ENCODE assay signal across 16 cellular contexts in genomic region chr11:45556851-45557707, GRCh38.
DNase-seq lines count a peak whose midpoint lies in the region; ATAC-seq, FAIRE-seq and TF ChIP-seq lines count a peak whose summit lies in the region.
"Had no signal": no experiment of that assay in that cellular context is flagged by ENCODE, and none has a peak within 500 bp of the region (broad histone marks: within the 10 kb centered on the region; RNA-seq: fewer than 3 reads in every experiment).

No MANE protein-coding gene starts in this region.

- 27% methylated on average over 3 of the region's 10 CpGs; no CpG with 5 or more reads in 1 of the 2 experiments for WGBS in IMR-90 (ENCODE audit: extremely low coverage in 2 of 2, insufficient read length in 1 of 2), 2 experiments
- 46% methylated on average over 7 of the region's 10 CpGs for WGBS in mesenchymal stem cell

- H3K27ac ChIP-seq in IMR-90 (ENCODE audit: insufficient read depth, low read length): no peak overlapping the region
- no peak overlapping the region for H3K27ac ChIP-seq in mesenchymal stem cell (ENCODE audit: low read length, poor library complexity, severe bottlenecking)
- H3K27ac ChIP-seq: dorsolateral prefrontal cortex had no signal

- H3K27me3 ChIP-seq in Caco-2 (replicated peaks; ENCODE audit: control insufficient read depth, insufficient read depth, low read length) (no peaks in the 10 kb centered on the region; the same call in 1 of the 2 replicates), IMR-90 (ENCODE audit: control insufficient read depth, insufficient read depth, low read length) (no peaks in the 10 kb centered on the region; the same call in 1 of the 2 replicates), bronchial epithelial cell (ENCODE audit: control insufficient read depth, insufficient read depth, low read length) (no peaks in the 10 kb centered on the region), mesenchymal stem cell (ENCODE audit: control insufficient read depth in 1 of 2, insufficient read depth in 1 of 2, low read length in 2 of 2) (peaks cover 0 to 21% of the 10 kb centered on the region in 2 experiments)
- H3K27me3 ChIP-seq: dorsolateral prefrontal cortex had no signal

- H4K8ac ChIP-seq in IMR-90 (ENCODE audit: low read depth in 2 of 2, low read length in 2 of 2) (no peak overlapping the region), mesenchymal stem cell (ENCODE audit: low read length) (no peak overlapping the region)

- H3K4me2 ChIP-seq in IMR-90 (ENCODE audit: low read depth, low read length) (no peak overlapping the region), mesenchymal stem cell (ENCODE audit: low read length, poor library complexity, severe bottlenecking) (no peak overlapping the region)

- H3K18ac ChIP-seq in IMR-90 (ENCODE audit: low read depth, low read length): no peak overlapping the region
- no peak overlapping the region for H3K18ac ChIP-seq in mesenchymal stem cell (ENCODE audit: low read depth in 1 of 2, low read length in 2 of 2)

- H2BK120ac ChIP-seq in IMR-90 (ENCODE audit: low read depth, low read length) (no peak overlapping the region), mesenchymal stem cell (ENCODE audit: low read depth, low read length) (no peak overlapping the region)

- no peak overlapping the region for H2BK5ac ChIP-seq in IMR-90 (ENCODE audit: low read depth, low read length, poor library complexity, severe bottlenecking)
- no peak overlapping the region for H2BK5ac ChIP-seq in mesenchymal stem cell (ENCODE audit: low read depth, low read length, poor library complexity, severe bottlenecking)

- H4K5ac ChIP-seq in IMR-90 (ENCODE audit: low read depth, low read length): no peak overlapping the region

- dilution Hi-C loops in IMR-90 (cut with HindIII; ENCODE audit: low sequenced_read_pairs, unreplicated experiment): no loop called here

- H4K91ac ChIP-seq in IMR-90 (ENCODE audit: insufficient read depth, low read depth, low read length) (no peak overlapping the region), mesenchymal stem cell (ENCODE audit: low read length) (no peak overlapping the region)

- no peak overlapping the region for H2BK15ac ChIP-seq in IMR-90 (ENCODE audit: low read depth, low read length)
- no peak overlapping the region for H2BK15ac ChIP-seq in mesenchymal stem cell (ENCODE audit: low read depth, poor library complexity, severe bottlenecking)

- no peaks in the 10 kb centered on the region; the same call in 1 of the 2 replicates for H3K36me3 ChIP-seq in Caco-2 (ENCODE audit: control insufficient read depth, insufficient read depth, low read length)
- no peaks in the 10 kb centered on the region for H3K36me3 ChIP-seq in IMR-90 (ENCODE audit: control insufficient read depth, insufficient read depth, low read length)
- H3K36me3 ChIP-seq in bronchial epithelial cell (ENCODE audit: control insufficient read depth, insufficient read depth, low read length): no peaks in the 10 kb centered on the region
- no peaks in the 10 kb centered on the region for H3K36me3 ChIP-seq in mesenchymal stem cell (ENCODE audit: control insufficient read depth in 1 of 2, insufficient read depth in 2 of 2, low read depth in 1 of 2, low read length in 2 of 2)

- CTCF ChIA-PET in Caco-2 (lab: Charles Lee): no interaction called here
- CTCF ChIA-PET in IMR-90 (lab: Yijun Ruan, JAX): no interaction called here

- H3K4ac ChIP-seq in IMR-90 (ENCODE audit: low read depth, low read length) (no peak overlapping the region), mesenchymal stem cell (ENCODE audit: low read depth in 1 of 2, low read length in 2 of 2) (no peak overlapping the region)

- in situ Hi-C loops in IMR-90 (cut with MboI; ENCODE audit: low sequenced_read_pairs): no loop called here

- ATAC-seq in IMR-90 (ENCODE audit: low read depth) (no peak), HG02610 (IDR thresholded peaks at IDR 0.05; ENCODE audit: unreplicated experiment) (no peak)
- ATAC-seq in stimulated activated naive CD8-positive, alpha-beta T cell treated with anti-CD3 and anti-CD28 coated beads, Interleukin-15, Interleukin-2, amounts not matched to agents 100 U/mL and 50 U/mL, for 24 hours: no peak
- ATAC-seq: activated T-helper 17 cell treated with anti-CD3 and anti-CD28 coated beads, Interleukin-2, amount 50 U/mL, for 72 hours; SK-N-SH treated with all-trans-retinoic acid at 6 μM for 48 hours had no signal

- H3K79me1 ChIP-seq in IMR-90 (ENCODE audit: low read depth in 1 of 2, low read length in 2 of 2) (no peaks in the 10 kb centered on the region), mesenchymal stem cell (replicated peaks; ENCODE audit: low read length, poor library complexity, severe bottlenecking) (no peaks in the 10 kb centered on the region)

- FAIRE-seq in bronchial epithelial cell (lab: Jason Lieb, UNC): no peak

- no peaks in the 10 kb centered on the region; the same call in 1 of the 2 replicates for H4K20me1 ChIP-seq in IMR-90 (ENCODE audit: insufficient read depth, low read length)

- H3K9me1 ChIP-seq in IMR-90 (ENCODE audit: insufficient read depth, low read length): no peaks in the 10 kb centered on the region

- BruUV-seq in Caco-2 (replicated peaks; lab: Mats Ljungman, UMichigan) (no TSS peak), IMR-90 (replicated peaks; lab: Mats Ljungman, UMichigan) (no TSS peak)

- peaks cover 21% of the 10 kb centered on the region for H3K27me3 Mint-ChIP-seq in Caco-2 (ENCODE audit: insufficient read depth, unreplicated experiment)

- POLR2A ChIA-PET in Caco-2 (lab: Charles Lee) (no interaction called here), IMR-90 (lab: Charles Lee; ENCODE audit: unreplicated experiment) (no interaction called here)

- H3K9me3 ChIP-seq in Caco-2 (no peaks in the 10 kb centered on the region), IMR-90 (ENCODE audit: control insufficient read depth, insufficient read depth, low read length) (no peaks in the 10 kb centered on the region), mesenchymal stem cell (ENCODE audit: control insufficient read depth, low read length) (peaks cover 16% of the 10 kb centered on the region)

- H3K14ac ChIP-seq in IMR-90 (replicated peaks; ENCODE audit: low read depth, low read length) (no peak overlapping the region), mesenchymal stem cell (ENCODE audit: low read length in 2 of 2) (peak overlapping the region in 1 of 2 experiments; percentile 29)

- no peak overlapping the region for H2AK9ac ChIP-seq in IMR-90 (replicated peaks; ENCODE audit: low read depth, low read length, poor library complexity)

- H3K23ac ChIP-seq in IMR-90 (ENCODE audit: low read depth, low read length): no peak overlapping the region
- H3K23ac ChIP-seq in mesenchymal stem cell (ENCODE audit: low read length in 2 of 2): no peak overlapping the region

- H3K27ac Mint-ChIP-seq in Caco-2 (ENCODE audit: unreplicated experiment): peak overlapping the region; percentile 27
- H3K27ac Mint-ChIP-seq: activated T-helper 17 cell treated with anti-CD3 and anti-CD28 coated beads, Interleukin-2, amount 50 U/mL, for 72 hours; HFFc6; mesothelial cell of epicardium had no signal

- H3K36me3 Mint-ChIP-seq in Caco-2 (ENCODE audit: insufficient read depth, unreplicated experiment): no peaks in the 10 kb centered on the region
- H3K36me3 Mint-ChIP-seq: mesothelial cell of epicardium had no signal

- no peak overlapping the region for H3K56ac ChIP-seq in IMR-90 (ENCODE audit: extremely low read depth, insufficient read depth, low read length)

- no peak for TF ChIP-seq RAD21 in IMR-90 (IDR thresholded peaks at IDR 0.05; ENCODE audit: low read length)

- H3K4me3 Mint-ChIP-seq in Caco-2 (ENCODE audit: unreplicated experiment): no peak overlapping the region
- H3K4me3 Mint-ChIP-seq: activated T-helper 17 cell treated with anti-CD3 and anti-CD28 coated beads, Interleukin-2, amount 50 U/mL, for 72 hours; HFFc6; mesothelial cell of epicardium had no signal

- no peak overlapping the region for H2AK5ac ChIP-seq in IMR-90 (ENCODE audit: low read depth, low read length)
- no peak overlapping the region for H2AK5ac ChIP-seq in mesenchymal stem cell (ENCODE audit: low read length, severe bottlenecking)

- H3K9me3 Mint-ChIP-seq in Caco-2 (ENCODE audit: unreplicated experiment): no peaks in the 10 kb centered on the region
- H3K9me3 Mint-ChIP-seq: activated T-helper 17 cell treated with anti-CD3 and anti-CD28 coated beads, Interleukin-2, amount 50 U/mL, for 72 hours; HFFc6; mesothelial cell of epicardium had no signal

- TF ChIP-seq CTCF in Caco-2 (IDR thresholded peaks at IDR 0.05; ENCODE audit: insufficient read depth in 1 of 2, low read depth in 1 of 2, low read length in 1 of 2, severe bottlenecking in 1 of 2, unreplicated experiment in 1 of 2) (no peak), IMR-90 (conservative IDR thresholded peaks at IDR 0.05; ENCODE audit: low read depth, low read length) (no peak), bronchial epithelial cell (IDR thresholded peaks at IDR 0.05; ENCODE audit: insufficient read depth, low read length, severe bottlenecking) (no peak)

- peaks cover 9% of the 10 kb centered on the region for H3K4me1 Mint-ChIP-seq in Caco-2 (ENCODE audit: low read depth, unreplicated experiment)
- H3K4me1 Mint-ChIP-seq: activated T-helper 17 cell treated with anti-CD3 and anti-CD28 coated beads, Interleukin-2, amount 50 U/mL, for 72 hours had no signal

- H2BK12ac ChIP-seq in mesenchymal stem cell (ENCODE audit: low read length in 2 of 2): no peak overlapping the region

- H3K4me3 ChIP-seq in Caco-2 (ENCODE audit: low read depth, low read length) (no peak overlapping the region), IMR-90 (ENCODE audit: insufficient read depth, low read depth, low read length) (no peak overlapping the region), bronchial epithelial cell (ENCODE audit: low read depth, low read length) (no peak overlapping the region), mesenchymal stem cell (ENCODE audit: insufficient read depth in 1 of 2, low read depth in 1 of 2, low read length in 2 of 2) (peak overlapping the region in 1 of 2 experiments; percentile 12)
- H3K4me3 ChIP-seq: dorsolateral prefrontal cortex had no signal

- no peak overlapping the region for H2AFZ ChIP-seq in IMR-90 (replicated peaks; ENCODE audit: low read length, poor library complexity)
- no peak overlapping the region for H2AFZ ChIP-seq in mesenchymal stem cell (ENCODE audit: low read depth, low read length)

- TF ChIP-seq POLR2A in IMR-90 (IDR thresholded peaks at IDR 0.05; ENCODE audit: low read depth, low read length): no peak

- DNase-seq in Caco-2 (no peak), IMR-90 (no peak), bronchial epithelial cell (ENCODE audit: low read depth) (peak; percentile 9), mesenchymal stem cell (peak; percentile 32), NCI-H526 (lab: John Stamatoyannopoulos, UW) (no peak)
- DNase-seq in stimulated activated naive CD8-positive, alpha-beta T cell treated with anti-CD3 and anti-CD28 coated beads, Interleukin-15, Interleukin-2, amounts not matched to agents 100 U/mL and 50 U/mL, for 24 hours: no peak
- no peak for DNase-seq in central memory CD4-positive, alpha-beta T cell
- DNase-seq: DMS 273 treated with DMSO at 0.1 percent for 48 hours; dorsolateral prefrontal cortex; HFFc6; nucleus accumbens; stimulated activated naive CD4-positive, alpha-beta T cell treated with Interleukin-2 at 50 U/mL for 16 hours had no signal

- no peaks in the 10 kb centered on the region for H3K4me1 ChIP-seq in Caco-2
- H3K4me1 ChIP-seq in IMR-90 (ENCODE audit: control insufficient read depth, insufficient read depth, low read length): no peaks in the 10 kb centered on the region
- H3K4me1 ChIP-seq in mesenchymal stem cell (ENCODE audit: control insufficient read depth, insufficient read depth, low read depth, low read length): no peaks in the 10 kb centered on the region

- intact Hi-C loops in Caco-2 (cut with micrococcal nuclease; ENCODE audit: unreplicated experiment): no loop called here
- intact Hi-C loops in IMR-90 (cut with micrococcal nuclease): no loop called here

- no peak overlapping the region for H2BK20ac ChIP-seq in IMR-90 (ENCODE audit: low read depth, low read length)

- H3K9ac ChIP-seq in IMR-90 (ENCODE audit: low read depth, low read length): no peak overlapping the region
- H3K9ac ChIP-seq in mesenchymal stem cell (ENCODE audit: low read length): peak overlapping the region; percentile 75

Comparison
In these comparisons a context has a peak if more than half of its experiments do, and no peak if none do; other contexts are left out.
1. DNase-seq: peak in bronchial epithelial cell (single experiment) and mesenchymal stem cell (single experiment); none in Caco-2 (0 of 2), IMR-90 (single experiment), stimulated activated naive CD8-positive, alpha-beta T cell treated with anti-CD3 and anti-CD28 coated beads, Interleukin-15, Interleukin-2, amounts not matched to agents 100 U/mL and 50 U/mL, for 24 hours (single experiment), central memory CD4-positive, alpha-beta T cell (single experiment) and NCI-H526 (0 of 2).